ENCODE assay signal across 8 cellular contexts in genomic region chr9:137240841-137241489, GRCh38.
DNase-seq lines count a peak whose midpoint lies in the region; ATAC-seq, FAIRE-seq and TF ChIP-seq lines count a peak whose summit lies in the region.

Gene TUBB4B, plus strand, starts transcription at chr9:137241287. Its CDS starts 74 bp downstream, at chr9:137241361.

- peak; percentile 98 for FAIRE-seq in islet of Langerhans (lab: Jason Lieb, UNC)

- DNase-seq in AG09319 (ENCODE audit: extremely low read depth, low read depth) (peak; percentile 100), NCI-H446 treated with DMSO at 0.1 percent for 48 hours (lab: John Stamatoyannopoulos, UW) (peak; percentile 98), cerebellar cortex (ENCODE audit: low spot score) (peak; percentile 100)
- peak; percentile 92 for DNase-seq in stimulated activated CD4-positive, alpha-beta T cell treated with anti-CD3 and anti-CD28 coated beads, Interleukin-12 subunit alpha, Interleukin-12 subunit beta, amount 100 ng/mL, for 4 hours

- ATAC-seq in GM19035 (IDR thresholded peaks at IDR 0.05; ENCODE audit: unreplicated experiment) (peak; percentile 70), HG03354 (IDR thresholded peaks at IDR 0.05; ENCODE audit: poor library complexity, severe bottlenecking, unreplicated experiment) (peak; percentile 77)
- peak; percentile 85 to 86 for ATAC-seq in activated CD4-positive, CD25-positive, alpha-beta regulatory T cell treated with anti-CD3 and anti-CD28 coated beads, Interleukin-2, amount 50 U/mL, for 24 hours

- TF ChIP-seq CTCF in AG09319 (IDR thresholded peaks at IDR 0.05; ENCODE audit: low read depth, low read length): no peak

Comparison
In these comparisons a context has a peak if more than half of its experiments do, and no peak if none do; other contexts are left out.
1. Peak in every context shown above with its lines: DNase-seq and ATAC-seq.